Comparison of ENCODE assay signal across 1 cellular context in the genomic region with DNA sequence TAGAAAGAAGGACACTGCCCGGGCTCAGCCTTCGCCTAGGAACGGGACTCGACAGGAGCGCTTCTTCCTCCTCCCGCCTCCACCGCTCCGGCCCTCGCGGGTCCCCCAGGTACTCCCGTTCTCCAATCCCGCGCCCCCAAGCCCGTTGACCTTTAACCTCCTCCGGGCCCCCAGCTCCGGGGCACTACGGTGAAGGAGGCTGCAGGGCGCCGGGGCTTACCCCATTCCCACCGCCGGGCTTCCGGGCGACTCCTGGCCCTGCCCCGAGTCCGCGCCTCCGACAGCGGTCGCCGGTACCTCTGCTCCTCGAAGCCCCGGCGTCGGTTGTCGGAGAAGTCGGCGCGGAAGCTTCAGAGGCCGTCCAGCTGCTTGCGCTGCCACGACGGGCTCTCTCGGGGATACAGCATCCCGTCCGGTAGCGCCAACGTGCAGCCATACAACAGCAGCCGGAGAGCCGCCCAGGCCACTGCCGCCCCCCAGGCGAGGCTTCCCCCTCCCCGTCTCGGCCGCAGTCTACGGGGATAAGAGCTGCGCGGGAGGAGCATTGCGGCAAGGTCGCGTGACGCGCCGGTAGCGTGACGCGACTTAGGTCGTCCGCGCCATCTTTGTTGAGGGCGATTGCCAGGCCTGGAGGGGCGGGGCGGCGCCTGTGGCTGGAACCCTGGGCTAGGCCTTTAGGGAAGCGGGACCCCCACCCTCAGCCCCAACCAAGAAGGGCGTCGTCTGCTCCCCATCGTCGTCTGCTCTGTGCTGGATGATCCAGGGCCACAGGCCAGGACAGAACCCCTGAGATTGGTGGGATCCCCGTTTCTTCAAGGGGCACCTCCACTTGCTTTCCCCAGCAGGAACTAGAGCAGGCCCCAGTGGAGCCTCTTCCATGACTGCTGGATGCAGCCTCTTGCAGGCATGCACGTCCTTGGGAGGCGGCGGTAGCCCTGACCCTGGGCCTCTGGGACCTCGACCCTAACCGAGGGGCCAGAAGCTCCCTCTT.
A peak's percentile ranks its signal among the peaks of the same experiment; 100 is the strongest.
TF ChIP-seq lines count a peak whose summit lies in the region.

No MANE protein-coding gene starts in this region.

TF ChIP-seq in GM12878, 131 proteins besides CTCF, POLR2A, EP300 and RAD21 (continued from another document):
- no peak for TF ChIP-seq ZSCAN29 (IDR thresholded peaks at IDR 0.05)
- TF ChIP-seq, protein P1, sequence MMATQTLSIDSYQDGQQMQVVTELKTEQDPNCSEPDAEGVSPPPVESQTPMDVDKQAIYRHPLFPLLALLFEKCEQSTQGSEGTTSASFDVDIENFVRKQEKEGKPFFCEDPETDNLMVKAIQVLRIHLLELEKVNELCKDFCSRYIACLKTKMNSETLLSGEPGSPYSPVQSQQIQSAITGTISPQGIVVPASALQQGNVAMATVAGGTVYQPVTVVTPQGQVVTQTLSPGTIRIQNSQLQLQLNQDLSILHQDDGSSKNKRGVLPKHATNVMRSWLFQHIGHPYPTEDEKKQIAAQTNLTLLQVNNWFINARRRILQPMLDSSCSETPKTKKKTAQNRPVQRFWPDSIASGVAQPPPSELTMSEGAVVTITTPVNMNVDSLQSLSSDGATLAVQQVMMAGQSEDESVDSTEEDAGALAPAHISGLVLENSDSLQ (IDR thresholded peaks at IDR 0.05), result no peak
- TF ChIP-seq ZBED1 (IDR thresholded peaks at IDR 0.05; ENCODE audit: borderline replicate concordance), result no peak
- TF ChIP-seq, protein P2, sequence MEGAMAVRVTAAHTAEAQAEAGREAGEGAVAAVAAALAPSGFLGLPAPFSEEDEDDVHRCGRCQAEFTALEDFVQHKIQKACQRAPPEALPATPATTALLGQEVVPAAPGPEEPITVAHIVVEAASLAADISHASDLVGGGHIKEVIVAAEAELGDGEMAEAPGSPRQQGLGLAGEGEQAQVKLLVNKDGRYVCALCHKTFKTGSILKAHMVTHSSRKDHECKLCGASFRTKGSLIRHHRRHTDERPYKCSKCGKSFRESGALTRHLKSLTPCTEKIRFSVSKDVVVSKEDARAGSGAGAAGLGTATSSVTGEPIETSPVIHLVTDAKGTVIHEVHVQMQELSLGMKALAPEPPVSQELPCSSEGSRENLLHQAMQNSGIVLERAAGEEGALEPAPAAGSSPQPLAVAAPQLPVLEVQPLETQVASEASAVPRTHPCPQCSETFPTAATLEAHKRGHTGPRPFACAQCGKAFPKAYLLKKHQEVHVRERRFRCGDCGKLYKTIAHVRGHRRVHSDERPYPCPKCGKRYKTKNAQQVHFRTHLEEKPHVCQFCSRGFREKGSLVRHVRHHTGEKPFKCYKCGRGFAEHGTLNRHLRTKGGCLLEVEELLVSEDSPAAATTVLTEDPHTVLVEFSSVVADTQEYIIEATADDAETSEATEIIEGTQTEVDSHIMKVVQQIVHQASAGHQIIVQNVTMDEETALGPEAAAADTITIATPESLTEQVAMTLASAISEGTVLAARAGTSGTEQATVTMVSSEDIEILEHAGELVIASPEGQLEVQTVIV (IDR thresholded peaks at IDR 0.05; ENCODE audit: borderline replicate concordance, partially characterized antibody), result peak; percentile 70
- TF ChIP-seq TARDBP (IDR thresholded peaks at IDR 0.05; ENCODE audit: borderline replicate concordance), result peak; percentile 93
- TF ChIP-seq NR2F1 (conservative IDR thresholded peaks at IDR 0.05), result peak; percentile 97
- TF ChIP-seq SP1 (IDR thresholded peaks at IDR 0.05; ENCODE audit: low read depth, low read length), result peak; percentile 67
- peak; percentile 51; the same call in 1 of the 2 replicates for TF ChIP-seq EED (IDR thresholded peaks at IDR 0.05; ENCODE audit: low read depth)
